In the genomic region with DNA sequence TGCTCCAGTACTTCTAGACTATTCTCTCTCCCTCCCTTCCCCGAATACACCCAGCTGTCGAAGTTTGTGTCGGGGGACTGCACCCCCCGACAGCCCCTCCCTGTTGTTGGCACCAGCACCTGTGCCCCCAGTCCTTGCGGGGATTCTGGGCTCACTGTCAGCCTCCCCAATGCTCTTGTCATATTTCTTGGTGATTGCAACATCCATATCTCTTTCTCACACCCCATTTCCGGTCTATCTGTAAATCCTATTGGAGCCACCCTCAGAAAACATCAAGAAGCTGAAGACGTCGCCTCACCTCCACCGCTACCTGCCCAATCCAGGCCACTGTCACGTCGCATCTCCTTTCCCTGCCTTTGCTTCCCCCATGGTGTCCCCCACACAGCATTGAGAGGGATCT, we compare ENCODE assay signal across 28 cellular contexts. TPM values are rescaled to one million over a fixed set of nuclear protein-coding genes. Genes with fewer than 3 reads are reported as not detected.
DNase-seq lines count a peak whose midpoint lies in the region; ATAC-seq and TF ChIP-seq lines count a peak whose summit lies in the region.
"Had no signal": no experiment of that assay in that cellular context is flagged by ENCODE, and none has a peak within 500 bp of the region (broad histone marks: within the 10 kb centered on the region; RNA-seq: fewer than 3 reads in every experiment).

No MANE protein-coding gene starts in this region.

- peaks cover 14% of the 10 kb centered on the region for H3K36me3 Mint-ChIP-seq in activated naive CD8-positive, alpha-beta T cell treated with anti-CD3 and anti-CD28 coated beads, Interleukin-2, amount 50 U/mL, for 24 hours (ENCODE audit: low read depth)
- H3K36me3 Mint-ChIP-seq in activated naive CD8-positive, alpha-beta T cell treated with anti-CD3 and anti-CD28 coated beads for 36 hours: peaks cover 5% of the 10 kb centered on the region
- H3K36me3 Mint-ChIP-seq in endothelial cell (ENCODE audit: low read depth, unreplicated experiment): peaks cover 30% of the 10 kb centered on the region
- H3K36me3 Mint-ChIP-seq in stimulated activated memory B cell treated with anti-CD40 and anti-IgM and Interleukin-4, amounts not matched to agents 10 μg/mL and 1 μg/mL and 100 μg/mL, for 72 hours: peaks cover 67% of the 10 kb centered on the region

- H3K27ac Mint-ChIP-seq in activated naive CD8-positive, alpha-beta T cell treated with anti-CD3 and anti-CD28 coated beads, Interleukin-2, amount 50 U/mL, for 24 hours: peak overlapping the region; percentile 23
- H3K27ac Mint-ChIP-seq in activated naive CD8-positive, alpha-beta T cell treated with anti-CD3 and anti-CD28 coated beads for 36 hours: no peak overlapping the region
- H3K27ac Mint-ChIP-seq in endothelial cell (ENCODE audit: unreplicated experiment): no peak overlapping the region
- H3K27ac Mint-ChIP-seq in stimulated activated memory B cell treated with anti-CD40 and anti-IgM and Interleukin-4, amounts not matched to agents 10 μg/mL and 1 μg/mL and 100 μg/mL, for 72 hours: peak overlapping the region; percentile 2

- no peak for TF ChIP-seq CTCF in endothelial cell (IDR thresholded peaks at IDR 0.05; ENCODE audit: unreplicated experiment)

- H3K9me3 ChIP-seq in SJCRH30 (replicated peaks): no peaks in the 10 kb centered on the region
- H3K9me3 ChIP-seq: A549, adrenal gland, body of pancreas, gastrocnemius medialis, pancreas, tibial nerve had no signal

- no peak for DNase-seq in activated naive CD8-positive, alpha-beta T cell treated with anti-CD3 and anti-CD28 coated beads, Interleukin-2, amount 50 U/mL, for 24 hours
- no peak for DNase-seq in activated naive CD8-positive, alpha-beta T cell treated with anti-CD3 and anti-CD28 coated beads for 36 hours
- DNase-seq in SJCRH30 (no peak), endothelial cell (ENCODE audit: low spot score) (no peak), NCI-H2029 (lab: John Stamatoyannopoulos, UW) (no peak)
- DNase-seq: activated CD4-positive, alpha-beta T cell treated with anti-CD3 and anti-CD28 coated beads, Interleukin-2, amount 50 U/mL, for 1 hour; activated T-cell treated with anti-CD3 and anti-CD28 coated beads, Interleukin-2, amount 50 U/mL, for 4 hours; adrenal gland; AML-193; body of pancreas; CD8-positive, alpha-beta T cell; DMS 273 treated with DMSO at 0.1 percent for 48 hours; gastrocnemius medialis; left cardiac atrium; MV-4-11; NCI-H1436 treated with DMSO at 0.1 percent for 48 hours; NCI-H774; stimulated activated CD4-positive, alpha-beta T cell treated with anti-CD3 and anti-CD28 coated beads, Interleukin-2, amount 100 ng/mL, for 24 hours; T1000 had no signal

- no peaks in the 10 kb centered on the region for H3K27me3 ChIP-seq in SJCRH30
- H3K27me3 ChIP-seq: adrenal gland, body of pancreas, gastrocnemius medialis, pancreas, tibial nerve had no signal

- ATAC-seq in activated naive CD8-positive, alpha-beta T cell treated with anti-CD3 and anti-CD28 coated beads, Interleukin-2, amount 50 U/mL, for 24 hours: no peak
- no peak for ATAC-seq in stimulated activated memory B cell treated with anti-CD40 and anti-IgM and Interleukin-4, amounts not matched to agents 10 μg/mL and 1 μg/mL and 100 μg/mL, for 72 hours
- ATAC-seq in GM19395 (IDR thresholded peaks at IDR 0.05; ENCODE audit: unreplicated experiment) (no peak), HG03521 (IDR thresholded peaks at IDR 0.05; ENCODE audit: unreplicated experiment) (no peak)
- ATAC-seq: A549; activated T-cell treated with anti-CD3 and anti-CD28 coated beads, Interleukin-2, amount 50 U/mL, for 4 hours; body of pancreas; CD8-positive, alpha-beta T cell; gastrocnemius medialis; left cardiac atrium; pancreas had no signal

- H3K4me1 Mint-ChIP-seq in activated naive CD8-positive, alpha-beta T cell treated with anti-CD3 and anti-CD28 coated beads, Interleukin-2, amount 50 U/mL, for 24 hours: no peaks in the 10 kb centered on the region
- no peaks in the 10 kb centered on the region for H3K4me1 Mint-ChIP-seq in activated naive CD8-positive, alpha-beta T cell treated with anti-CD3 and anti-CD28 coated beads for 36 hours
- no peaks in the 10 kb centered on the region for H3K4me1 Mint-ChIP-seq in endothelial cell (ENCODE audit: unreplicated experiment)
- peaks cover 9% of the 10 kb centered on the region for H3K4me1 Mint-ChIP-seq in stimulated activated memory B cell treated with anti-CD40 and anti-IgM and Interleukin-4, amounts not matched to agents 10 μg/mL and 1 μg/mL and 100 μg/mL, for 72 hours

- H3K27ac ChIP-seq in SJCRH30: peak overlapping the region; percentile 44; the same call in 1 of the 2 replicates
- H3K27ac ChIP-seq: A549, adrenal gland, body of pancreas, gastrocnemius medialis, pancreas, tibial nerve, VCaP had no signal

- peaks cover 22% of the 10 kb centered on the region for H3K4me1 ChIP-seq in SJCRH30
- H3K4me1 ChIP-seq: A549, adrenal gland, body of pancreas, gastrocnemius medialis, pancreas, tibial nerve had no signal

- no peak overlapping the region for H3K4me3 ChIP-seq in SJCRH30
- H3K4me3 ChIP-seq: A549, adrenal gland, body of pancreas, gastrocnemius medialis, lung, pancreas, tibial nerve had no signal

- no peaks in the 10 kb centered on the region for H3K27me3 Mint-ChIP-seq in activated naive CD8-positive, alpha-beta T cell treated with anti-CD3 and anti-CD28 coated beads, Interleukin-2, amount 50 U/mL, for 24 hours
- no peaks in the 10 kb centered on the region for H3K27me3 Mint-ChIP-seq in activated naive CD8-positive, alpha-beta T cell treated with anti-CD3 and anti-CD28 coated beads for 36 hours
- peaks cover 3% of the 10 kb centered on the region for H3K27me3 Mint-ChIP-seq in endothelial cell (ENCODE audit: unreplicated experiment)
- H3K27me3 Mint-ChIP-seq in stimulated activated memory B cell treated with anti-CD40 and anti-IgM and Interleukin-4, amounts not matched to agents 10 μg/mL and 1 μg/mL and 100 μg/mL, for 72 hours: no peaks in the 10 kb centered on the region

- no peaks in the 10 kb centered on the region for H3K9me3 Mint-ChIP-seq in activated naive CD8-positive, alpha-beta T cell treated with anti-CD3 and anti-CD28 coated beads, Interleukin-2, amount 50 U/mL, for 24 hours
- no peaks in the 10 kb centered on the region for H3K9me3 Mint-ChIP-seq in activated naive CD8-positive, alpha-beta T cell treated with anti-CD3 and anti-CD28 coated beads for 36 hours
- no peaks in the 10 kb centered on the region for H3K9me3 Mint-ChIP-seq in endothelial cell (ENCODE audit: unreplicated experiment)
- H3K9me3 Mint-ChIP-seq in stimulated activated memory B cell treated with anti-CD40 and anti-IgM and Interleukin-4, amounts not matched to agents 10 μg/mL and 1 μg/mL and 100 μg/mL, for 72 hours: no peaks in the 10 kb centered on the region
- H3K9me3 Mint-ChIP-seq: activated T-cell treated with anti-CD3 and anti-CD28 coated beads, Interleukin-2, amount 50 U/mL, for 4 hours; CD8-positive, alpha-beta T cell; nephron had no signal

- no peak overlapping the region for H3K4me3 Mint-ChIP-seq in activated naive CD8-positive, alpha-beta T cell treated with anti-CD3 and anti-CD28 coated beads, Interleukin-2, amount 50 U/mL, for 24 hours
- H3K4me3 Mint-ChIP-seq in activated naive CD8-positive, alpha-beta T cell treated with anti-CD3 and anti-CD28 coated beads for 36 hours: no peak overlapping the region
- H3K4me3 Mint-ChIP-seq in endothelial cell (ENCODE audit: unreplicated experiment): peak overlapping the region; percentile 9
- no peak overlapping the region for H3K4me3 Mint-ChIP-seq in stimulated activated memory B cell treated with anti-CD40 and anti-IgM and Interleukin-4, amounts not matched to agents 10 μg/mL and 1 μg/mL and 100 μg/mL, for 72 hours
- H3K4me3 Mint-ChIP-seq: activated T-cell treated with anti-CD3 and anti-CD28 coated beads, Interleukin-2, amount 50 U/mL, for 4 hours; CD8-positive, alpha-beta T cell; nephron had no signal

- H3K36me3 ChIP-seq in SJCRH30: peaks cover 4% of the 10 kb centered on the region; the same call in 1 of the 2 replicates

RNA-seq across cellular contexts. Expression of a gene that starts 32.6 kb away (rescaled TPM):
- not detected for total RNA-seq in activated naive CD8-positive, alpha-beta T cell treated with anti-CD3 and anti-CD28 coated beads for 36 hours
- total RNA-seq in SJCRH30 (2014; rRNA removed; shearing (Covaris generic)): 0.18 and 0.22 TPM in 2 replicates
- 1.6 TPM for total RNA-seq in endothelial cell (ENCODE audit: unreplicated experiment)
- total RNA-seq: CD8-positive, alpha-beta T cell had no signal

Comparison
In these comparisons a context has a peak if more than half of its experiments do, and no peak if none do; other contexts are left out.
1. H3K27ac Mint-ChIP-seq: peak in activated naive CD8-positive, alpha-beta T cell treated with anti-CD3 and anti-CD28 coated beads, Interleukin-2, amount 50 U/mL, for 24 hours (single experiment) and stimulated activated memory B cell treated with anti-CD40 and anti-IgM and Interleukin-4, amounts not matched to agents 10 μg/mL and 1 μg/mL and 100 μg/mL, for 72 hours (single experiment); none in activated naive CD8-positive, alpha-beta T cell treated with anti-CD3 and anti-CD28 coated beads for 36 hours (single experiment) and endothelial cell (single experiment).